In the genomic region with DNA sequence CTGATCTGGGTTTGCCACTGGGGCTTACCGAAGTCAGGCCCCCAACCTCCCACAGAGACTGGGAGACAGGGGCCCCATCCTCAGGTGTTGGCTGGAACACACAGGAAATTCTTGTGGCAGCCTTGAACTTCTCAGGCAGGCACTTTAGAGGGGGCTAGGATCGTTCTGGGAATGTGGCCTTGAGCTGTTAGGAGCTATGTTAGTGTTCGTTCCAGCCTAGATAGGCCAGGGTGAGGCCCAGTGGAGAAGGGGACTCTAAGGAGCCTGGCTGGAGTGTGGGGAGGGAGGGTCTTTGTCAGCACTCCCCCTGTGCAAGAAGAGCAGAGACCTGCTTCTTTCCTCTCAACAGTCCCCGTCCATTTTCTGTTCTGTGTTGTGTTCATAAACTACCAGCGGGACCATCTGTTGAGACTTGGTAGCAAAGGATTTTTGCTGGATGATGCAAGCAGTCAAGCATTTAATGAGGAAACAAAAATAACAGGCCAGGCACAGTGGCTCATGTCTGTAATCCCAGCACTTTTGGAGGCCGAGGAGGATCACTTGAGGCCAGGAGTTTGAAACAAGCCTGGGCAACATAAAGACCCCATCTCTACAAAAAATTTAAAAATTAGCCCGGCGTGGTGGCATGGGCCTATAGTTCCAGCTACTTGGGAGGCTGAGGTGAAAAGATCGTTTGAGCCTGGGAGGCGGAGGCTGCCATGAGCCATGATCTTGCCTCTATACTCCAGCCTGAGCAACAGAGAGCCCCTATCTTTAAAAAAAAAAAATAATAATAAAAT, we compare ENCODE assay signal across 8 cellular contexts. TPM values are rescaled to one million over a fixed set of nuclear protein-coding genes. Genes with fewer than 3 reads are reported as not detected.
DNase-seq lines count a peak whose midpoint lies in the region; ATAC-seq and TF ChIP-seq lines count a peak whose summit lies in the region.

No MANE protein-coding gene starts in this region.

- no peak for TF ChIP-seq POLR2A in spleen (IDR thresholded peaks at IDR 0.05)

- intact Hi-C loops in spleen (cut with DNase I; ENCODE audit: low total_unique reads), result no loop called here

- H3K27me3 ChIP-seq in spleen (replicated peaks in 1 of 7), result no peaks in the 10 kb centered on the region

- no peak for ATAC-seq in GM18907 (IDR thresholded peaks at IDR 0.05; ENCODE audit: unreplicated experiment)

- no peaks in the 10 kb centered on the region for H3K9me3 ChIP-seq in iPS-18c (ENCODE audit: control insufficient read depth, insufficient read depth, low read length)
- no peaks in the 10 kb centered on the region for H3K9me3 ChIP-seq in spleen

- WGBS in spleen, 5 donors, result 43 to 50% (median 44%) methylated on average over 10 of the region's 10 CpGs

- H3K36me3 ChIP-seq in spleen, result no peaks in the 10 kb centered on the region

- in situ Hi-C loops in G401 (cut with HindIII; ENCODE audit: low sequenced_read_pairs), result no loop called here
- in situ Hi-C loops in astrocyte of the cerebellum (cut with HindIII; ENCODE audit: low sequenced_read_pairs), result no loop called here

- DNase-seq in G401 (ENCODE audit: low spot score) (peak; percentile 95), NAMALWA (ENCODE audit: low spot score) (peak; percentile 46), astrocyte of the cerebellum (ENCODE audit: low read depth) (peak; percentile 80), spleen (no peak), GM10266 (ENCODE audit: extremely low spot score) (no peak), 8988T (no peak)

- H3K4me3 ChIP-seq in astrocyte of the cerebellum (ENCODE audit: low read depth, low read length), result peak overlapping the region; percentile 59
- 0 out of 2 replicates have a peak overlapping the region, but pooled peaks have one; percentile 45 for H3K4me3 ChIP-seq in iPS-18c (ENCODE audit: insufficient read depth, low read depth, low read length)
- peak overlapping the region; percentile 64 to 81 (median 74) for H3K4me3 ChIP-seq in spleen

- H3K27ac ChIP-seq in spleen, result peak overlapping the region; percentile 76 to 95 (median 90)

- TF ChIP-seq CTCF in astrocyte of the cerebellum (IDR thresholded peaks at IDR 0.05; ENCODE audit: low read depth, low read length, missing control alignments) (no peak), spleen (IDR thresholded peaks at IDR 0.05 in 8 of 11, conservative IDR thresholded peaks at IDR 0.05 in 3 of 11) (no peak), GM10266 (IDR thresholded peaks at IDR 0.05; ENCODE audit: control insufficient read depth, insufficient read depth, low read depth, missing control alignments) (no peak)

- peaks cover 23 to 88% (median 52%) of the 10 kb centered on the region in 6 donors for H3K4me1 ChIP-seq in spleen

RNA-seq across cellular contexts. Expression of a gene that starts 1.5 kb away (rescaled TPM):
- total RNA-seq in G401 (2014; rRNA removed; shearing (Covaris generic)), result 86.5 and 96.6 TPM in 2 replicates
- 10 to 100 TPM; 21.6 to 44.8 (median 34.9) TPM for total RNA-seq in spleen
- polyA plus RNA-seq in spleen, result 10 to 100 TPM; 23.3 to 45.9 (median 45.0) TPM

RNA-seq across cellular contexts. Expression of a gene that starts 1.5 kb away (rescaled TPM):
- 142 and 187 TPM in 2 replicates for total RNA-seq in G401 (2014; rRNA removed; shearing (Covaris generic))
- 100 to 1,000 TPM in 5 of 7 donors, 10 to 100 TPM in 2; 86.4 to 216 (median 116) TPM for total RNA-seq in spleen
- polyA plus RNA-seq in spleen, result 10 to 100 TPM; 63.5 to 98.0 (median 86.1) TPM

Comparison
In these comparisons a context has a peak if more than half of its experiments do, and no peak if none do; other contexts are left out.
1. DNase-seq: peak in G401 (single experiment), NAMALWA (single experiment) and astrocyte of the cerebellum (single experiment); none in spleen (single experiment), GM10266 (single experiment) and 8988T (single experiment).
2. Peak in every context shown above with its lines, with median percentiles within 50 percentile points of each other: H3K4me3 ChIP-seq.